In genomic region chr9:134568116-134568515, GRCh38 we compare ENCODE assay signal across 1 cellular context.
TF ChIP-seq lines count a peak whose summit lies in the region.

No MANE protein-coding gene starts in this region.

TF ChIP-seq in IMR-90, 13 proteins besides CTCF, POLR2A, EP300 and RAD21 (continued from another document):
- TF ChIP-seq, protein P1, sequence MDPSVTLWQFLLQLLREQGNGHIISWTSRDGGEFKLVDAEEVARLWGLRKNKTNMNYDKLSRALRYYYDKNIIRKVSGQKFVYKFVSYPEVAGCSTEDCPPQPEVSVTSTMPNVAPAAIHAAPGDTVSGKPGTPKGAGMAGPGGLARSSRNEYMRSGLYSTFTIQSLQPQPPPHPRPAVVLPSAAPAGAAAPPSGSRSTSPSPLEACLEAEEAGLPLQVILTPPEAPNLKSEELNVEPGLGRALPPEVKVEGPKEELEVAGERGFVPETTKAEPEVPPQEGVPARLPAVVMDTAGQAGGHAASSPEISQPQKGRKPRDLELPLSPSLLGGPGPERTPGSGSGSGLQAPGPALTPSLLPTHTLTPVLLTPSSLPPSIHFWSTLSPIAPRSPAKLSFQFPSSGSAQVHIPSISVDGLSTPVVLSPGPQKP (IDR thresholded peaks at IDR 0.05; ENCODE audit: borderline replicate concordance, low read depth, low read length), result no peak
- TF ChIP-seq RCOR1 (IDR thresholded peaks at IDR 0.05; ENCODE audit: insufficient replicate concordance, low read length), result no peak
- TF ChIP-seq, protein P2, sequence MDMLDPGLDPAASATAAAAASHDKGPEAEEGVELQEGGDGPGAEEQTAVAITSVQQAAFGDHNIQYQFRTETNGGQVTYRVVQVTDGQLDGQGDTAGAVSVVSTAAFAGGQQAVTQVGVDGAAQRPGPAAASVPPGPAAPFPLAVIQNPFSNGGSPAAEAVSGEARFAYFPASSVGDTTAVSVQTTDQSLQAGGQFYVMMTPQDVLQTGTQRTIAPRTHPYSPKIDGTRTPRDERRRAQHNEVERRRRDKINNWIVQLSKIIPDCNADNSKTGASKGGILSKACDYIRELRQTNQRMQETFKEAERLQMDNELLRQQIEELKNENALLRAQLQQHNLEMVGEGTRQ (IDR thresholded peaks at IDR 0.05; ENCODE audit: low read depth, low read length), result no peak
- no peak for TF ChIP-seq FOS (IDR thresholded peaks at IDR 0.05; ENCODE audit: low read depth, low read length)
TF ChIP-seq in IMR-90: peak in this region for 0.
